In the genomic region with DNA sequence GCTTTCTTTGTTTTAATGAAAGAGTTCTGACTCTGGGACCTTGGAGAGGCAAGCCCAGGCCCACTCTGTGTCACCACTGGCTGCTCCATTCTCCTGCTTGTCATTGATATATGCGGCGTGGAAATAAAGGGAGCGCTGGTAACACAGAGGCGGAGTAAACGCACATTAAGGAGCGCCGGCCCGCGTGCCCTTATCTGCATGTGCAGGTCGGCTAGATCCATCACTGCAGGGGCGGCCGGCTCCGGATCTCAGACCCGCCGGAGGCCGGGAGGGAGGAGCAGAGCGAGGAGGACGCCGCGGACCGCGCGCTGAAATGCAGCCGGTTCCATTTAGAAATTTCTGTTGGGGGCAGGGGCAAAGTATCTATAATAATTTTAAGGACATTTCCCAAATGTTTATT, we compare ENCODE assay signal across 24 cellular contexts.
A peak's percentile ranks its signal among the peaks of the same experiment; 100 is the strongest.
DNase-seq lines count a peak whose midpoint lies in the region; ATAC-seq and TF ChIP-seq lines count a peak whose summit lies in the region.
"Had no signal": no experiment of that assay in that cellular context is flagged by ENCODE, and none has a peak within 500 bp of the region (broad histone marks: within the 10 kb centered on the region; RNA-seq: fewer than 3 reads in every experiment).

No MANE protein-coding gene starts in this region.

- H3K27ac ChIP-seq in RWPE2 (ENCODE audit: poor library complexity, severe bottlenecking) (no peak overlapping the region), left lung (no peak overlapping the region)
- H3K27ac ChIP-seq: esophagus squamous epithelium, hepatocyte, KMS-11, parathyroid adenoma, SK-N-MC had no signal

- H3K36me3 Mint-ChIP-seq in activated CD4-positive, alpha-beta memory T cell treated with anti-CD3 and anti-CD28 coated beads, Interleukin-2, amount 10 ng/mL, durations not matched to agents 7 days and 5 days (ENCODE audit: low read depth) = no peaks in the 10 kb centered on the region
- H3K36me3 Mint-ChIP-seq in activated CD4-positive, alpha-beta memory T cell treated with anti-CD3 and anti-CD28 coated beads for 36 hours = no peaks in the 10 kb centered on the region
- H3K36me3 Mint-ChIP-seq: activated naive CD4-positive, alpha-beta T cell treated with anti-CD3 and anti-CD28 coated beads, Interleukin-2, amount 50 U/mL, for 24 hours had no signal

- no peaks in the 10 kb centered on the region for H3K36me3 ChIP-seq in RWPE2 (ENCODE audit: low read depth)
- no peaks in the 10 kb centered on the region for H3K36me3 ChIP-seq in left lung
- H3K36me3 ChIP-seq: esophagus squamous epithelium, HAP-1 had no signal

- intact Hi-C loops in activated CD4-positive, alpha-beta memory T cell treated with anti-CD3 and anti-CD28 coated beads for 36 hours (cut with micrococcal nuclease) = no loop called here
- intact Hi-C loops in left lung (cut with DNase I) = no loop called here

- H3K4me1 Mint-ChIP-seq in activated CD4-positive, alpha-beta memory T cell treated with anti-CD3 and anti-CD28 coated beads, Interleukin-2, amount 10 ng/mL, durations not matched to agents 7 days and 5 days = peaks cover 2% of the 10 kb centered on the region
- H3K4me1 Mint-ChIP-seq in activated CD4-positive, alpha-beta memory T cell treated with anti-CD3 and anti-CD28 coated beads for 36 hours (ENCODE audit: low read depth) = peaks cover 6% of the 10 kb centered on the region
- H3K4me1 Mint-ChIP-seq: activated naive CD4-positive, alpha-beta T cell treated with anti-CD3 and anti-CD28 coated beads, Interleukin-2, amount 50 U/mL, for 24 hours; nephron; T-helper 17 cell had no signal

- no peaks in the 10 kb centered on the region for H3K27me3 Mint-ChIP-seq in activated CD4-positive, alpha-beta memory T cell treated with anti-CD3 and anti-CD28 coated beads, Interleukin-2, amount 10 ng/mL, durations not matched to agents 7 days and 5 days
- H3K27me3 Mint-ChIP-seq in activated CD4-positive, alpha-beta memory T cell treated with anti-CD3 and anti-CD28 coated beads for 36 hours = peaks cover 6% of the 10 kb centered on the region
- H3K27me3 Mint-ChIP-seq: activated naive CD4-positive, alpha-beta T cell treated with anti-CD3 and anti-CD28 coated beads, Interleukin-2, amount 50 U/mL, for 24 hours had no signal

- ATAC-seq in RWPE2 (ENCODE audit: low read depth) (no peak), left lung (no peak), esophagus mucosa (no peak)
- ATAC-seq: T-helper 17 cell had no signal

- POLR2A ChIA-PET in activated CD4-positive, alpha-beta memory T cell treated with anti-CD3 and anti-CD28 coated beads, Interleukin-2, amount 10 ng/mL, durations not matched to agents 7 days and 5 days (lab: Charles Lee) = no interaction called here
- POLR2A ChIA-PET in activated CD4-positive, alpha-beta memory T cell treated with anti-CD3 and anti-CD28 coated beads for 36 hours (lab: Charles Lee) = no interaction called here

- H3K4me3 Mint-ChIP-seq in activated CD4-positive, alpha-beta memory T cell treated with anti-CD3 and anti-CD28 coated beads, Interleukin-2, amount 10 ng/mL, durations not matched to agents 7 days and 5 days = no peak overlapping the region
- no peak overlapping the region for H3K4me3 Mint-ChIP-seq in activated CD4-positive, alpha-beta memory T cell treated with anti-CD3 and anti-CD28 coated beads for 36 hours
- H3K4me3 Mint-ChIP-seq: activated naive CD4-positive, alpha-beta T cell treated with anti-CD3 and anti-CD28 coated beads, Interleukin-2, amount 50 U/mL, for 24 hours; activated T-helper 1 cell treated with anti-CD3 and anti-CD28 coated beads, Interleukin-12 subunit alpha, Interleukin-12 subunit beta, Interleukin-2, Interleukin-4 antibody, amounts not matched to agents 30 ng/mL and 10 ng/mL and 1 ng/mL, durations not matched to agents 14 hours and 24 hours and 36 hours; CD4-positive, alpha-beta T cell; nephron; T-helper 17 cell had no signal

- H3K4me1 ChIP-seq in RWPE2 (ENCODE audit: insufficient read depth, poor library complexity, severe bottlenecking) = no peaks in the 10 kb centered on the region
- H3K4me1 ChIP-seq in left lung = no peaks in the 10 kb centered on the region
- H3K4me1 ChIP-seq: esophagus squamous epithelium, HAP-1, parathyroid adenoma had no signal

- TF ChIP-seq CTCF in RWPE2 (IDR thresholded peaks at IDR 0.05; ENCODE audit: poor library complexity, severe bottlenecking) (no peak), left lung (IDR thresholded peaks at IDR 0.05) (no peak)

- no peaks in the 10 kb centered on the region for H3K9me3 Mint-ChIP-seq in activated CD4-positive, alpha-beta memory T cell treated with anti-CD3 and anti-CD28 coated beads, Interleukin-2, amount 10 ng/mL, durations not matched to agents 7 days and 5 days
- no peaks in the 10 kb centered on the region for H3K9me3 Mint-ChIP-seq in activated CD4-positive, alpha-beta memory T cell treated with anti-CD3 and anti-CD28 coated beads for 36 hours
- H3K9me3 Mint-ChIP-seq: activated naive CD4-positive, alpha-beta T cell treated with anti-CD3 and anti-CD28 coated beads, Interleukin-2, amount 50 U/mL, for 24 hours; activated T-helper 1 cell treated with anti-CD3 and anti-CD28 coated beads, Interleukin-12 subunit alpha, Interleukin-12 subunit beta, Interleukin-2, Interleukin-4 antibody, amounts not matched to agents 30 ng/mL and 10 ng/mL and 1 ng/mL, durations not matched to agents 14 hours and 24 hours and 36 hours; CD4-positive, alpha-beta T cell; nephron had no signal

- H3K9me3 ChIP-seq in RWPE2 (ENCODE audit: severe bottlenecking) = no peaks in the 10 kb centered on the region
- no peaks in the 10 kb centered on the region for H3K9me3 ChIP-seq in left lung
- H3K9me3 ChIP-seq: esophagus squamous epithelium, HAP-1 had no signal

- H3K4me3 ChIP-seq in RWPE2 (ENCODE audit: severe bottlenecking) (no peak overlapping the region), left lung (no peak overlapping the region)
- H3K4me3 ChIP-seq: esophagus squamous epithelium, HAP-1, hepatocyte, SK-N-MC had no signal

- CTCF ChIA-PET in activated CD4-positive, alpha-beta memory T cell treated with anti-CD3 and anti-CD28 coated beads, Interleukin-2, amount 10 ng/mL, durations not matched to agents 7 days and 5 days (lab: Charles Lee) = no interaction called here
- CTCF ChIA-PET in activated CD4-positive, alpha-beta memory T cell treated with anti-CD3 and anti-CD28 coated beads for 36 hours (lab: Charles Lee) = no interaction called here

- no peak overlapping the region for H3K27ac Mint-ChIP-seq in activated CD4-positive, alpha-beta memory T cell treated with anti-CD3 and anti-CD28 coated beads, Interleukin-2, amount 10 ng/mL, durations not matched to agents 7 days and 5 days
- H3K27ac Mint-ChIP-seq in activated CD4-positive, alpha-beta memory T cell treated with anti-CD3 and anti-CD28 coated beads for 36 hours = no peak overlapping the region
- H3K27ac Mint-ChIP-seq: activated naive CD4-positive, alpha-beta T cell treated with anti-CD3 and anti-CD28 coated beads, Interleukin-2, amount 50 U/mL, for 24 hours; activated T-helper 1 cell treated with anti-CD3 and anti-CD28 coated beads, Interleukin-12 subunit alpha, Interleukin-12 subunit beta, Interleukin-2, Interleukin-4 antibody, amounts not matched to agents 30 ng/mL and 10 ng/mL and 1 ng/mL, durations not matched to agents 14 hours and 24 hours and 36 hours; CD4-positive, alpha-beta T cell; nephron; T-helper 17 cell had no signal

- peak; percentile 9 for DNase-seq in activated CD4-positive, alpha-beta memory T cell treated with anti-CD3 and anti-CD28 coated beads, Interleukin-2, amount 10 ng/mL, durations not matched to agents 7 days and 5 days
- no peak for DNase-seq in activated CD4-positive, alpha-beta memory T cell treated with anti-CD3 and anti-CD28 coated beads for 36 hours
- DNase-seq in RWPE2 (ENCODE audit: low spot score) = peak; percentile 64
- peak; percentile 14 to 80 for DNase-seq in left lung
- peak; percentile 10 for DNase-seq in stimulated activated CD8-positive, alpha-beta memory T cell treated with anti-CD3 and anti-CD28 coated beads, Interleukin-4, amount 100 ng/mL, for 48 hours
- no peak for DNase-seq in kidney glomerular epithelial cell (lab: John Stamatoyannopoulos, UW)
- DNase-seq in activated naive CD4-positive, alpha-beta T cell (lab: John Stamatoyannopoulos, UW) = no peak
- DNase-seq: CD4-positive, alpha-beta T cell; cortex of kidney; esophagus squamous epithelium; foreskin melanocyte; NCI-H1436; stimulated activated CD4-positive, alpha-beta T cell treated with anti-CD3 and anti-CD28 coated beads, Interleukin-15, amount 100 ng/mL, for 24 hours; stimulated activated naive CD4-positive, alpha-beta T cell treated with Interleukin-2 at 50 U/mL for 16 hours; T-helper 17 cell had no signal

- H3K27me3 ChIP-seq in RWPE2 (ENCODE audit: insufficient read depth, poor library complexity, severe bottlenecking) (no peaks in the 10 kb centered on the region), left lung (peaks cover 0 to 73% of the 10 kb centered on the region in 2 donors)
- H3K27me3 ChIP-seq: hepatocyte had no signal

Comparison
In these comparisons a context has a peak if more than half of its experiments do, and no peak if none do; other contexts are left out.
1. DNase-seq: peak in activated CD4-positive, alpha-beta memory T cell treated with anti-CD3 and anti-CD28 coated beads, Interleukin-2, amount 10 ng/mL, durations not matched to agents 7 days and 5 days (single experiment), RWPE2 (single experiment), left lung (2 of 2) and stimulated activated CD8-positive, alpha-beta memory T cell treated with anti-CD3 and anti-CD28 coated beads, Interleukin-4, amount 100 ng/mL, for 48 hours (single experiment); none in activated CD4-positive, alpha-beta memory T cell treated with anti-CD3 and anti-CD28 coated beads for 36 hours (single experiment), kidney glomerular epithelial cell (single experiment) and activated naive CD4-positive, alpha-beta T cell (0 of 4).